In genomic region chr19:13825489-13826475, GRCh38 we compare ENCODE assay signal across 11 cellular contexts. TPM values are rescaled to one million over a fixed set of nuclear protein-coding genes. Genes with fewer than 3 reads are reported as not detected.
DNase-seq lines count a peak whose midpoint lies in the region; ATAC-seq and TF ChIP-seq lines count a peak whose summit lies in the region.
"Had no signal": no experiment of that assay in that cellular context is flagged by ENCODE, and none has a peak within 500 bp of the region (broad histone marks: within the 10 kb centered on the region; RNA-seq: fewer than 3 reads in every experiment).

No MANE protein-coding gene starts in this region.

- no peak overlapping the region for H3K27ac ChIP-seq in substantia nigra (ENCODE audit: low read depth, low read length, poor library complexity, severe bottlenecking)
- H3K27ac ChIP-seq: epithelial cell of prostate had no signal

- CTCF ChIA-PET in activated naive CD4-positive, alpha-beta T cell treated with anti-CD3 and anti-CD28 coated beads, Interleukin-2, amount 10 ng/mL, durations not matched to agents 7 days and 5 days (lab: Charles Lee) = no interaction called here

- no peaks in the 10 kb centered on the region for H3K9me3 Mint-ChIP-seq in activated naive CD4-positive, alpha-beta T cell treated with anti-CD3 and anti-CD28 coated beads, Interleukin-2, amount 10 ng/mL, durations not matched to agents 7 days and 5 days
- H3K9me3 Mint-ChIP-seq in type B pancreatic cell = no peaks in the 10 kb centered on the region

- peak; percentile 8 for TF ChIP-seq CTCF in epithelial cell of esophagus (IDR thresholded peaks at IDR 0.05; ENCODE audit: insufficient read depth, low read depth, low read length, missing control alignments)
- peak; percentile 47 for TF ChIP-seq CTCF in type B pancreatic cell (conservative IDR thresholded peaks at IDR 0.05)

- H3K27me3 Mint-ChIP-seq in activated naive CD4-positive, alpha-beta T cell treated with anti-CD3 and anti-CD28 coated beads, Interleukin-2, amount 10 ng/mL, durations not matched to agents 7 days and 5 days = no peaks in the 10 kb centered on the region
- no peaks in the 10 kb centered on the region for H3K27me3 Mint-ChIP-seq in type B pancreatic cell

- ATAC-seq in HG03095 (IDR thresholded peaks at IDR 0.05; ENCODE audit: unreplicated experiment) = no peak

- H3K4me3 ChIP-seq in epithelial cell of esophagus (ENCODE audit: low read length) = no peak overlapping the region

- no peak overlapping the region for H3K4me3 Mint-ChIP-seq in activated naive CD4-positive, alpha-beta T cell treated with anti-CD3 and anti-CD28 coated beads, Interleukin-2, amount 10 ng/mL, durations not matched to agents 7 days and 5 days
- no peak overlapping the region for H3K4me3 Mint-ChIP-seq in type B pancreatic cell

- H3K27ac Mint-ChIP-seq in activated naive CD4-positive, alpha-beta T cell treated with anti-CD3 and anti-CD28 coated beads, Interleukin-2, amount 10 ng/mL, durations not matched to agents 7 days and 5 days = no peak overlapping the region
- H3K27ac Mint-ChIP-seq in type B pancreatic cell = no peak overlapping the region

- peaks cover 19% of the 10 kb centered on the region for H3K36me3 Mint-ChIP-seq in activated naive CD4-positive, alpha-beta T cell treated with anti-CD3 and anti-CD28 coated beads, Interleukin-2, amount 10 ng/mL, durations not matched to agents 7 days and 5 days
- peaks cover 10% of the 10 kb centered on the region for H3K36me3 Mint-ChIP-seq in type B pancreatic cell

- peaks cover 5% of the 10 kb centered on the region for H3K4me1 Mint-ChIP-seq in activated naive CD4-positive, alpha-beta T cell treated with anti-CD3 and anti-CD28 coated beads, Interleukin-2, amount 10 ng/mL, durations not matched to agents 7 days and 5 days
- no peaks in the 10 kb centered on the region for H3K4me1 Mint-ChIP-seq in type B pancreatic cell (ENCODE audit: unreplicated experiment)

- DNase-seq in activated naive CD4-positive, alpha-beta T cell treated with Interleukin-2 at 50 U/mL for 16 hours = peak; percentile 10
- DNase-seq in activated naive CD4-positive, alpha-beta T cell treated with anti-CD3 and anti-CD28 coated beads, Interleukin-2, amount 10 ng/mL, durations not matched to agents 7 days and 5 days = no peak
- DNase-seq in NCI-H187 treated with DMSO at 0.1 percent for 48 hours (lab: John Stamatoyannopoulos, UW) = peak; percentile 40
- peak; percentile 63 for DNase-seq in epithelial cell of esophagus (ENCODE audit: low read depth)
- no peak for DNase-seq in type B pancreatic cell (ENCODE audit: extremely low spot score, unreplicated experiment)
- no peak for DNase-seq in substantia nigra (lab: John Stamatoyannopoulos, UW)
- no peak for DNase-seq in HuH-7 (ENCODE audit: low spot score)
- DNase-seq: NCI-H510A had no signal

RNA-seq across cellular contexts. Expression of gene ZSWIM4, which starts 30.5 kb away (rescaled TPM):
- 15.0 and 15.7 TPM in 2 replicates for total RNA-seq in type B pancreatic cell (ENCODE audit: low replicate concordance)

RNA-seq across cellular contexts. Expression of gene NANOS3, which starts 51.2 kb away (rescaled TPM):
- 0.69 and 2.8 TPM in 2 replicates for total RNA-seq in type B pancreatic cell (ENCODE audit: low replicate concordance)
- total RNA-seq: myocyte had no signal

RNA-seq across cellular contexts. Expression of gene C19orf53, which starts 51.5 kb away (rescaled TPM):
- total RNA-seq in type B pancreatic cell (ENCODE audit: low replicate concordance) = 89.8 and 101 TPM in 2 replicates

Comparison
In these comparisons a context has a peak if more than half of its experiments do, and no peak if none do; other contexts are left out.
1. DNase-seq: peak in activated naive CD4-positive, alpha-beta T cell treated with Interleukin-2 at 50 U/mL for 16 hours (single experiment), NCI-H187 treated with DMSO at 0.1 percent for 48 hours (single experiment) and epithelial cell of esophagus (single experiment); none in activated naive CD4-positive, alpha-beta T cell treated with anti-CD3 and anti-CD28 coated beads, Interleukin-2, amount 10 ng/mL, durations not matched to agents 7 days and 5 days (single experiment), type B pancreatic cell (single experiment), substantia nigra (0 of 49) and HuH-7 (single experiment).